ENCODE assay signal across 10 cellular contexts in the genomic region with DNA sequence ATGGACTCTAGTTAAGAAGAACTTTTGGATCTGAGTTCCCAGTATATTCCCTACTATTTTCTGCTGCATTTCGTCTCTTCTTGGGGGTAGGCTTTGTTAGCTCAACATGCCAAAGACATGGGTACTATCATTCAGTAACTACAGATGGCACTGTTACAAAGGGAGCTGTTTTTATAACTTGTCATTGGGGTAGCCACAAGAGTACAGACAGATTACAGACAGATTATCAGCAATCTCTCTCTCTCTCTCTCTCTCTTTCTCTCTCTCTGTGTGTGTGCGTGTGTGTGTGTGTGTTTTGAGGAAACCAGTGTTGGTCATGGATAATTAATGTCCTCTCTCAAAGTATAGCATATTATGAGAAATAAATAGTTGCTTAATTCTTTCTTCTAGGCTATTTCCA.
DNase-seq lines count a peak whose midpoint lies in the region; ATAC-seq and TF ChIP-seq lines count a peak whose summit lies in the region.
"Had no signal": no experiment of that assay in that cellular context is flagged by ENCODE, and none has a peak within 500 bp of the region (broad histone marks: within the 10 kb centered on the region; RNA-seq: fewer than 3 reads in every experiment).

No MANE protein-coding gene starts in this region.

- no peak overlapping the region for H3K27ac ChIP-seq in GM23338 (ENCODE audit: low read depth)
- H3K27ac ChIP-seq: parathyroid adenoma had no signal

- in situ Hi-C loops in GM13977 (cut with MboI; ENCODE audit: low pct_unique_long_range_greater_than_20kb, low sequenced_read_pairs, unreplicated experiment), result no loop called here

- H3F3A ChIP-seq in GM23338 (replicated peaks; ENCODE audit: low read depth), result no peaks in the 10 kb centered on the region

- ATAC-seq in GM23338 (no peak), SK-N-SH treated with all-trans-retinoic acid at 6 μM for 48 hours (peak; percentile 75), GM18873 (IDR thresholded peaks at IDR 0.05; ENCODE audit: low FRiP score, unreplicated experiment) (no peak), GM21529 (IDR thresholded peaks at IDR 0.05; ENCODE audit: unreplicated experiment) (no peak)
- ATAC-seq: activated T-cell treated with anti-CD3 and anti-CD28 coated beads, Interleukin-2, amount 50 U/mL, for 72 hours had no signal

- DNase-seq in A172 (ENCODE audit: low spot score) (peak; percentile 44), GM23338 (ENCODE audit: low spot score) (no peak), glomerular visceral epithelial cell (ENCODE audit: extremely low spot score) (peak; percentile 53), D341Med (ENCODE audit: low spot score) (no peak), GM13977 (ENCODE audit: low spot score) (no peak)
- DNase-seq: activated T-cell treated with anti-CD3 and anti-CD28 coated beads, Interleukin-2, amount 50 U/mL, for 72 hours had no signal

- no peaks in the 10 kb centered on the region for H3K4me1 Mint-ChIP-seq in GM23338

- peaks cover 8% of the 10 kb centered on the region for H3K36me3 Mint-ChIP-seq in GM23338 (ENCODE audit: low read depth)

- no peaks in the 10 kb centered on the region for H3K36me3 ChIP-seq in GM23338 (ENCODE audit: insufficient read depth)

- H3K27me3 Mint-ChIP-seq in GM23338 (ENCODE audit: insufficient read depth, low read depth, poor library complexity), result peaks cover 2% of the 10 kb centered on the region

- no peak overlapping the region for H3K4me3 Mint-ChIP-seq in GM23338
- H3K4me3 Mint-ChIP-seq: activated T-cell treated with anti-CD3 and anti-CD28 coated beads, Interleukin-2, amount 50 U/mL, for 72 hours had no signal

- H2AFZ ChIP-seq in GM23338, result no peak overlapping the region
- H2AFZ ChIP-seq: parathyroid adenoma had no signal

- no peak overlapping the region for H3K4me3 ChIP-seq in GM23338

- peak overlapping the region; percentile 85; the same call in 1 of the 2 replicates for H3K27ac Mint-ChIP-seq in GM23338
- H3K27ac Mint-ChIP-seq: activated T-cell treated with anti-CD3 and anti-CD28 coated beads, Interleukin-2, amount 50 U/mL, for 72 hours had no signal

- peak; percentile 20 to 22; a peak in 2 of 4 replicates for TF ChIP-seq CTCF in GM23338 (conservative IDR thresholded peaks at IDR 0.05; ENCODE audit: low read depth in 2 of 2)
- no peak for TF ChIP-seq CTCF in GM13977 (IDR thresholded peaks at IDR 0.05; ENCODE audit: extremely low read depth, insufficient read depth, missing control alignments)

- H3K9me2 ChIP-seq in GM23338 (ENCODE audit: insufficient read depth), result peaks cover 5% of the 10 kb centered on the region; the same call in 1 of the 2 replicates

- no peaks in the 10 kb centered on the region for H3K9me3 Mint-ChIP-seq in GM23338
- H3K9me3 Mint-ChIP-seq: activated T-cell treated with anti-CD3 and anti-CD28 coated beads, Interleukin-2, amount 50 U/mL, for 72 hours had no signal

- H3K27me3 ChIP-seq in GM23338 (ENCODE audit: insufficient read depth), result no peaks in the 10 kb centered on the region

- no peak overlapping the region for H3K4me2 ChIP-seq in GM23338

- no peaks in the 10 kb centered on the region for H4K20me1 ChIP-seq in GM23338 (replicated peaks; ENCODE audit: insufficient read depth)

- no peaks in the 10 kb centered on the region for H3K4me1 ChIP-seq in GM23338 (ENCODE audit: insufficient read depth)
- H3K4me1 ChIP-seq: parathyroid adenoma had no signal

- H3K79me2 ChIP-seq in GM23338 (replicated peaks; ENCODE audit: insufficient read depth), result no peaks in the 10 kb centered on the region

TF ChIP-seq in GM23338, 12 proteins besides CTCF, POLR2A, EP300 and RAD21:
- TF ChIP-seq JUNB (IDR thresholded peaks at IDR 0.05; ENCODE audit: unreplicated experiment), result no peak
- no peak for TF ChIP-seq NANOG (IDR thresholded peaks at IDR 0.05; ENCODE audit: borderline replicate concordance)
- TF ChIP-seq, protein P1, sequence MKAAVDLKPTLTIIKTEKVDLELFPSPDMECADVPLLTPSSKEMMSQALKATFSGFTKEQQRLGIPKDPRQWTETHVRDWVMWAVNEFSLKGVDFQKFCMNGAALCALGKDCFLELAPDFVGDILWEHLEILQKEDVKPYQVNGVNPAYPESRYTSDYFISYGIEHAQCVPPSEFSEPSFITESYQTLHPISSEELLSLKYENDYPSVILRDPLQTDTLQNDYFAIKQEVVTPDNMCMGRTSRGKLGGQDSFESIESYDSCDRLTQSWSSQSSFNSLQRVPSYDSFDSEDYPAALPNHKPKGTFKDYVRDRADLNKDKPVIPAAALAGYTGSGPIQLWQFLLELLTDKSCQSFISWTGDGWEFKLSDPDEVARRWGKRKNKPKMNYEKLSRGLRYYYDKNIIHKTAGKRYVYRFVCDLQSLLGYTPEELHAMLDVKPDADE (IDR thresholded peaks at IDR 0.05), result no peak
- no peak for TF ChIP-seq POLR2AphosphoS5 (IDR thresholded peaks at IDR 0.05; ENCODE audit: low read depth)
- no peak for TF ChIP-seq CREB1 (CRISPR knock-in tag; IDR thresholded peaks at IDR 0.05; ENCODE audit: low read depth)
- no peak for TF ChIP-seq ZNF114 (CRISPR knock-in tag; IDR thresholded peaks at IDR 0.05)
- no peak for TF ChIP-seq EZH2 (IDR thresholded peaks at IDR 0.05; ENCODE audit: low read depth, unreplicated experiment)
- TF ChIP-seq STAT1 (IDR thresholded peaks at IDR 0.05; ENCODE audit: unreplicated experiment), result no peak

TF ChIP-seq in SK-N-SH treated with all-trans-retinoic acid at 6 μM for 48 hours, 23 proteins besides CTCF, POLR2A, EP300 and RAD21:
- TF ChIP-seq ZNF565 (CRISPR knock-in tag; conservative IDR thresholded peaks at IDR 0.05; ENCODE audit: low read depth), result no peak
- TF ChIP-seq, protein P2, sequence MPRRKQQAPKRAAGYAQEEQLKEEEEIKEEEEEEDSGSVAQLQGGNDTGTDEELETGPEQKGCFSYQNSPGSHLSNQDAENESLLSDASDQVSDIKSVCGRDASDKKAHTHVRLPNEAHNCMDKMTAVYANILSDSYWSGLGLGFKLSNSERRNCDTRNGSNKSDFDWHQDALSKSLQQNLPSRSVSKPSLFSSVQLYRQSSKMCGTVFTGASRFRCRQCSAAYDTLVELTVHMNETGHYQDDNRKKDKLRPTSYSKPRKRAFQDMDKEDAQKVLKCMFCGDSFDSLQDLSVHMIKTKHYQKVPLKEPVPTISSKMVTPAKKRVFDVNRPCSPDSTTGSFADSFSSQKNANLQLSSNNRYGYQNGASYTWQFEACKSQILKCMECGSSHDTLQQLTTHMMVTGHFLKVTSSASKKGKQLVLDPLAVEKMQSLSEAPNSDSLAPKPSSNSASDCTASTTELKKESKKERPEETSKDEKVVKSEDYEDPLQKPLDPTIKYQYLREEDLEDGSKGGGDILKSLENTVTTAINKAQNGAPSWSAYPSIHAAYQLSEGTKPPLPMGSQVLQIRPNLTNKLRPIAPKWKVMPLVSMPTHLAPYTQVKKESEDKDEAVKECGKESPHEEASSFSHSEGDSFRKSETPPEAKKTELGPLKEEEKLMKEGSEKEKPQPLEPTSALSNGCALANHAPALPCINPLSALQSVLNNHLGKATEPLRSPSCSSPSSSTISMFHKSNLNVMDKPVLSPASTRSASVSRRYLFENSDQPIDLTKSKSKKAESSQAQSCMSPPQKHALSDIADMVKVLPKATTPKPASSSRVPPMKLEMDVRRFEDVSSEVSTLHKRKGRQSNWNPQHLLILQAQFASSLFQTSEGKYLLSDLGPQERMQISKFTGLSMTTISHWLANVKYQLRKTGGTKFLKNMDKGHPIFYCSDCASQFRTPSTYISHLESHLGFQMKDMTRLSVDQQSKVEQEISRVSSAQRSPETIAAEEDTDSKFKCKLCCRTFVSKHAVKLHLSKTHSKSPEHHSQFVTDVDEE (CRISPR knock-in tag; IDR thresholded peaks at IDR 0.05), result no peak
- no peak for TF ChIP-seq ISL1 (CRISPR knock-in tag; IDR thresholded peaks at IDR 0.05)
- no peak for TF ChIP-seq RARB (CRISPR knock-in tag; IDR thresholded peaks at IDR 0.05)
- TF ChIP-seq ARNTL (CRISPR knock-in tag; IDR thresholded peaks at IDR 0.05; ENCODE audit: borderline replicate concordance, low read depth), result no peak
- no peak for TF ChIP-seq ESRRG (CRISPR knock-in tag; IDR thresholded peaks at IDR 0.05)
- TF ChIP-seq, protein P3, sequence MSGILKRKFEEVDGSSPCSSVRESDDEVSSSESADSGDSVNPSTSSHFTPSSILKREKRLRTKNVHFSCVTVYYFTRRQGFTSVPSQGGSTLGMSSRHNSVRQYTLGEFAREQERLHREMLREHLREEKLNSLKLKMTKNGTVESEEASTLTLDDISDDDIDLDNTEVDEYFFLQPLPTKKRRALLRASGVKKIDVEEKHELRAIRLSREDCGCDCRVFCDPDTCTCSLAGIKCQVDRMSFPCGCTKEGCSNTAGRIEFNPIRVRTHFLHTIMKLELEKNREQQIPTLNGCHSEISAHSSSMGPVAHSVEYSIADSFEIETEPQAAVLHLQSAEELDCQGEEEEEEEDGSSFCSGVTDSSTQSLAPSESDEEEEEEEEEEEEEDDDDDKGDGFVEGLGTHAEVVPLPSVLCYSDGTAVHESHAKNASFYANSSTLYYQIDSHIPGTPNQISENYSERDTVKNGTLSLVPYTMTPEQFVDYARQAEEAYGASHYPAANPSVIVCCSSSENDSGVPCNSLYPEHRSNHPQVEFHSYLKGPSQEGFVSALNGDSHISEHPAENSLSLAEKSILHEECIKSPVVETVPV (CRISPR knock-in tag; IDR thresholded peaks at IDR 0.05), result no peak
- no peak for TF ChIP-seq ZFP30 (CRISPR knock-in tag; IDR thresholded peaks at IDR 0.05)
- TF ChIP-seq TCF4 (CRISPR knock-in tag; IDR thresholded peaks at IDR 0.05; ENCODE audit: borderline replicate concordance), result no peak
- TF ChIP-seq TOX (CRISPR knock-in tag; IDR thresholded peaks at IDR 0.05; ENCODE audit: borderline replicate concordance), result no peak
- TF ChIP-seq CSDC2 (CRISPR knock-in tag; IDR thresholded peaks at IDR 0.05), result no peak

Comparison
In these comparisons a context has a peak if more than half of its experiments do, and no peak if none do; other contexts are left out.
1. DNase-seq: peak in A172 (single experiment) and glomerular visceral epithelial cell (single experiment); none in GM23338 (single experiment), D341Med (single experiment) and GM13977 (single experiment).